20 cellular contexts compared by ENCODE assay signal in genomic region chr13:106473174-106473573, GRCh38.
DNase-seq lines count a peak whose midpoint lies in the region; ATAC-seq and TF ChIP-seq lines count a peak whose summit lies in the region.
"Had no signal": no experiment of that assay in that cellular context is flagged by ENCODE, and none has a peak within 500 bp of the region (broad histone marks: within the 10 kb centered on the region; RNA-seq: fewer than 3 reads in every experiment).

No MANE protein-coding gene starts in this region.

- no peaks in the 10 kb centered on the region for H3K27me3 ChIP-seq in H9 (ENCODE audit: insufficient read depth, low read length)
- no peaks in the 10 kb centered on the region for H3K27me3 ChIP-seq in ascending aorta
- no peaks in the 10 kb centered on the region for H3K27me3 ChIP-seq in rectal smooth muscle tissue (ENCODE audit: control insufficient read depth, insufficient read depth, low read length)
- H3K27me3 ChIP-seq: right lobe of liver had no signal

- H3K27me3 Mint-ChIP-seq in H9 (ENCODE audit: low read depth) = peaks cover 2% of the 10 kb centered on the region; the same call in 1 of the 2 replicates

- ATAC-seq in left ventricle myocardium superior (peak; percentile 92), HG03095 (IDR thresholded peaks at IDR 0.05; ENCODE audit: unreplicated experiment) (no peak), HG03135 (IDR thresholded peaks at IDR 0.05; ENCODE audit: unreplicated experiment) (no peak), left lobe of liver (no peak)
- ATAC-seq: naive thymus-derived CD4-positive, alpha-beta T cell had no signal

- H3K36me3 ChIP-seq in ascending aorta = no peaks in the 10 kb centered on the region
- H3K36me3 ChIP-seq in rectal smooth muscle tissue (ENCODE audit: control insufficient read depth, insufficient read depth, low read length) = no peaks in the 10 kb centered on the region
- H3K36me3 ChIP-seq: HAP-1, right lobe of liver had no signal

- H2BK15ac ChIP-seq in H9 (ENCODE audit: low read depth, low read length) = no peak overlapping the region

- H2BK5ac ChIP-seq in H9 (ENCODE audit: insufficient read length, low read length) = no peak overlapping the region

- H4K20me1 ChIP-seq in H9 (ENCODE audit: control insufficient read depth, insufficient read depth, insufficient read length) = no peaks in the 10 kb centered on the region

- no peak overlapping the region for H2BK120ac ChIP-seq in H9 (ENCODE audit: low read depth, low read length, poor library complexity, severe bottlenecking)

- no peaks in the 10 kb centered on the region for H3K79me1 ChIP-seq in H9 (ENCODE audit: insufficient read depth, low read depth, low read length, poor library complexity, severe bottlenecking)

- no peak overlapping the region for H2BK20ac ChIP-seq in H9 (ENCODE audit: low read depth, low read length, poor library complexity, severe bottlenecking)

- H3K4me3 ChIP-seq in ascending aorta (no peak overlapping the region), rectal smooth muscle tissue (ENCODE audit: low read length) (no peak overlapping the region)
- H3K4me3 ChIP-seq: HAP-1, right lobe of liver had no signal

- H3K27ac ChIP-seq in H9 (ENCODE audit: insufficient read length, low read depth, low read length) (no peak overlapping the region), ascending aorta (peak overlapping the region; percentile 47 to 64), rectal smooth muscle tissue (ENCODE audit: low read depth, low read length) (peak overlapping the region; percentile 59)
- H3K27ac ChIP-seq: right lobe of liver had no signal

- H3K4ac ChIP-seq in H9 (ENCODE audit: low read depth, low read length) = no peak overlapping the region

- H3K14ac ChIP-seq in H9 (ENCODE audit: insufficient read depth, low read length) = peak overlapping the region; percentile 29; the same call in 1 of the 2 replicates

- peaks cover 13 to 19% of the 10 kb centered on the region in 2 experiments for H3K4me1 Mint-ChIP-seq in H9
- H3K4me1 Mint-ChIP-seq: naive thymus-derived CD4-positive, alpha-beta T cell had no signal

- no peak overlapping the region for H3K9ac ChIP-seq in H9 (ENCODE audit: extremely low read depth, insufficient read length, low read length)
- no peak overlapping the region for H3K9ac ChIP-seq in rectal smooth muscle tissue (ENCODE audit: low read length)

- H3K9me3 ChIP-seq in H9 (ENCODE audit: control insufficient read depth, low read depth, low read length) (no peaks in the 10 kb centered on the region), ascending aorta (no peaks in the 10 kb centered on the region)
- H3K9me3 ChIP-seq: HAP-1, right lobe of liver had no signal

- peak overlapping the region; percentile 21 for H3K18ac ChIP-seq in H9 (ENCODE audit: insufficient read length, low read depth, low read length)

- H4K5ac ChIP-seq in H9 (ENCODE audit: insufficient read length, low read depth, low read length) = no peak overlapping the region

- H3K4me1 ChIP-seq in H9 (ENCODE audit: insufficient read depth, low read length) (peaks cover 2% of the 10 kb centered on the region; the same call in 1 of the 2 replicates), ascending aorta (peaks cover 0 to 9% of the 10 kb centered on the region in 2 donors), rectal smooth muscle tissue (ENCODE audit: control insufficient read depth, insufficient read depth, low read length) (peaks cover 10% of the 10 kb centered on the region)
- H3K4me1 ChIP-seq: HAP-1, right lobe of liver had no signal

- intact Hi-C loops in ascending aorta (cut with DNase I) (loop anchor here (2.0 kb wide), 1 partner anchor 20 kb away; no protein-coding TSS in a partner anchor), left ventricle myocardium superior (cut with micrococcal nuclease) (no loop called here)

- H3T11ph ChIP-seq in H9 (ENCODE audit: low read length) = no peak overlapping the region

- TF ChIP-seq CTCF in H9 (conservative IDR thresholded peaks at IDR 0.05) = no peak
- no peak for TF ChIP-seq CTCF in ascending aorta (IDR thresholded peaks at IDR 0.05)

- no peak overlapping the region for H2BK12ac ChIP-seq in H9 (ENCODE audit: insufficient read length, low read depth, low read length)

- no peak overlapping the region for H3K56ac ChIP-seq in H9 (ENCODE audit: insufficient read length, low read depth, low read length)

- H3K4me3 Mint-ChIP-seq in H9 = no peak overlapping the region
- H3K4me3 Mint-ChIP-seq: dendritic cell treated with granulocyte-macrophage colony-stimulating factor and Interleukin-4, amounts not matched to agents 40 ng/mL and 50 ng/mL, for 4 days; naive thymus-derived CD4-positive, alpha-beta T cell had no signal

- no peak overlapping the region for H3K27ac Mint-ChIP-seq in H9
- H3K27ac Mint-ChIP-seq: dendritic cell treated with granulocyte-macrophage colony-stimulating factor and Interleukin-4, amounts not matched to agents 40 ng/mL and 50 ng/mL, for 4 days; naive thymus-derived CD4-positive, alpha-beta T cell had no signal

- no CpG with 5 or more reads among the region's 8 CpGs for WGBS in H9 (ENCODE audit: extremely low coverage, insufficient read length, low lambda C conversion rate)

- no peaks in the 10 kb centered on the region for H3K9me3 Mint-ChIP-seq in H9
- H3K9me3 Mint-ChIP-seq: dendritic cell treated with granulocyte-macrophage colony-stimulating factor and Interleukin-4, amounts not matched to agents 40 ng/mL and 50 ng/mL, for 4 days; naive thymus-derived CD4-positive, alpha-beta T cell had no signal

- H3K36me3 Mint-ChIP-seq in H9 (ENCODE audit: insufficient read depth in 1 of 3, low read depth in 3 of 3) = no peaks in the 10 kb centered on the region
- H3K36me3 Mint-ChIP-seq: naive thymus-derived CD4-positive, alpha-beta T cell had no signal

- DNase-seq in H9 = no peak
- DNase-seq in ascending aorta (ENCODE audit: low spot score in 2 of 2) = no peak
- peak; percentile 71 for DNase-seq in left ventricle myocardium superior
- no peak for DNase-seq in RPMI8226
- no peak for DNase-seq in left lobe of liver (ENCODE audit: low spot score)
- DNase-seq: activated naive CD4-positive, alpha-beta T cell treated with Interleukin-2 at 50 U/mL for 16 hours; activated T-cell treated with anti-CD3 and anti-CD28 coated beads, Interleukin-2, amount 50 U/mL, for 48 hours; caudate nucleus; GDM1; MM.1S; naive thymus-derived CD4-positive, alpha-beta T cell; NCI-H1694 treated with DMSO at 0.1 percent for 48 hours; NCI-H69; right lobe of liver; SHP77 treated with DMSO at 0.1 percent for 48 hours had no signal

- H3K79me2 ChIP-seq in H9 (ENCODE audit: insufficient read depth, low read length) = no peaks in the 10 kb centered on the region

- H2AK5ac ChIP-seq in H9 (ENCODE audit: insufficient read length, low read length) = no peak overlapping the region

- H2AFZ ChIP-seq in H9 (ENCODE audit: low read length) = no peak overlapping the region

- no peak overlapping the region for H4K8ac ChIP-seq in H9 (replicated peaks; ENCODE audit: insufficient read length, low read depth, low read length)

- no peak overlapping the region for H3K23ac ChIP-seq in H9 (ENCODE audit: insufficient read length, low read depth, low read length)

- no peak overlapping the region for H4K91ac ChIP-seq in H9 (ENCODE audit: insufficient read length, low read depth, low read length)

- no peak overlapping the region for H3K4me2 ChIP-seq in H9 (ENCODE audit: insufficient read depth, insufficient read length, low read length)

- no peaks in the 10 kb centered on the region for H3K23me2 ChIP-seq in H9 (ENCODE audit: insufficient read length, low read depth, low read length, poor library complexity, severe bottlenecking)
